ENCODE assay signal across 1 cellular context in the genomic region with DNA sequence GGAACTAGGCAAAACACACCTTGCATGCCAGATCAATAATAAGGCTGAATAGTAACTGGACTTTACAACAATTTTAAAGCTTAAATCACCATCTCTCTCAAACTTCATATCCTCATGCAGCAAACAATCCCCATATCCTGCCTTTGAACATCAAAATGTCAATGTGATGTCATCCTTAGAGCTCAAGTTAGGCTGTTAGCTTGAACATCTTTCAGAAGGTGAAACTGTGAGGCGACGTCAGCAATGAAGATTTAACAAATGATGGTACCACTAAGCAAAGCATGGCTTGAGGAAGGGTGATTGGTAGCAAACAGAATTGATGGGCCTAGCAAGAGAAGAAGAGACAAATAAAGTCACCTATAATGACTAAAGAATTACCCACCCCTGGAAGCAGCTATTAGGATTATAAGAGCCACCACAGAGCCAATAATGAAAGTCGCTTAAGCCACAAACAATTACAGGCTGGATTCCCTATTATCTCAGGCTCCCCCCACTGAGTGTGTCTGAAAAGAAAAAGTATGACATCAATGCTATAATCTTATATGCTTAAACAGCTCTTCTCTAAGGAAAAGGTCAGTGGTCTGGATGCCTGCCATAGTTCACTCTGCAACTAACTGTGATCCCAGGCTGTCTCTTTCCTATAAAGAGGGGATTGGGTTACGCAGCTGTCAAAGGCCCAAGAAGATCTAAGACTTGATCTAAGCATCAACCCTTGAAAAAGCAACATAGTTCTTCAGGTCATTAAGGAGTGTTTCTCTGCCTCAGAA.
TF ChIP-seq lines count a peak whose summit lies in the region.

No MANE protein-coding gene starts in this region.

TF ChIP-seq in GM12878, 131 proteins besides CTCF, POLR2A, EP300 and RAD21:
- TF ChIP-seq ATF7 (IDR thresholded peaks at IDR 0.05; ENCODE audit: low read depth): peak; percentile 53; the same call in 1 of the 2 replicates
- TF ChIP-seq, protein P1, sequence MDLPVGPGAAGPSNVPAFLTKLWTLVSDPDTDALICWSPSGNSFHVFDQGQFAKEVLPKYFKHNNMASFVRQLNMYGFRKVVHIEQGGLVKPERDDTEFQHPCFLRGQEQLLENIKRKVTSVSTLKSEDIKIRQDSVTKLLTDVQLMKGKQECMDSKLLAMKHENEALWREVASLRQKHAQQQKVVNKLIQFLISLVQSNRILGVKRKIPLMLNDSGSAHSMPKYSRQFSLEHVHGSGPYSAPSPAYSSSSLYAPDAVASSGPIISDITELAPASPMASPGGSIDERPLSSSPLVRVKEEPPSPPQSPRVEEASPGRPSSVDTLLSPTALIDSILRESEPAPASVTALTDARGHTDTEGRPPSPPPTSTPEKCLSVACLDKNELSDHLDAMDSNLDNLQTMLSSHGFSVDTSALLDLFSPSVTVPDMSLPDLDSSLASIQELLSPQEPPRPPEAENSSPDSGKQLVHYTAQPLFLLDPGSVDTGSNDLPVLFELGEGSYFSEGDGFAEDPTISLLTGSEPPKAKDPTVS (IDR thresholded peaks at IDR 0.05; ENCODE audit: low read depth, low read length): no peak
